ENCODE assay signal across 1 cellular context in the genomic region with DNA sequence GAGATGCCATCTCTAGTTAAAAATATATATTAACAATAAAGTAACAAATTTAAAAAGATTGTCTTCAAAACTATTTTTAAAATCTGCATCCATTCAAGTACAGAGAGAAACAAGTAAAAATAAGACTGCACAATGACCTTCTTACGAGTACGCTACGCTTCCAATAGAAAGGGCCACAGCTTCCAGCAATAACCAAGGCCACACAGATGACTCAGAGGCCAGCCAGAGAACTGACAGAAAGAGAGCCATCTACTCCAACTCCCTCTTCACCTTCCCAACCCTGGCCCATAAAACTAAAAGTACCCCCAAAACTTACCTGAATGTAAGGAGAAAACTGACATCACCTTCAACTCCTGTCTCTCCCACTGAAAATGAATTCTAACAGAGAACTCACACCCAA.
TF ChIP-seq lines count a peak whose summit lies in the region.

No MANE protein-coding gene starts in this region.

TF ChIP-seq in HepG2, 621 proteins besides CTCF, POLR2A, EP300 and RAD21:
- TF ChIP-seq ZNF83 (CRISPR knock-in tag; IDR thresholded peaks at IDR 0.05; ENCODE audit: borderline replicate concordance) (no peak), ZNF432 (CRISPR knock-in tag; IDR thresholded peaks at IDR 0.05; ENCODE audit: borderline replicate concordance) (no peak), ZNF317 (CRISPR knock-in tag; IDR thresholded peaks at IDR 0.05) (no peak), ZFP36L2 (CRISPR knock-in tag; IDR thresholded peaks at IDR 0.05) (no peak), ZBTB8A (CRISPR knock-in tag; IDR thresholded peaks at IDR 0.05; ENCODE audit: borderline replicate concordance, low read depth) (no peak), ARNT2 (CRISPR knock-in tag; IDR thresholded peaks at IDR 0.05; ENCODE audit: low read depth) (no peak), SRSF1 (optimal IDR thresholded peaks at IDR 0.05; ENCODE audit: low read depth, low read length) (no peak), ZNF484 (CRISPR knock-in tag; IDR thresholded peaks at IDR 0.05; ENCODE audit: borderline replicate concordance, low read depth) (no peak), RXRB (CRISPR knock-in tag; IDR thresholded peaks at IDR 0.05; ENCODE audit: borderline replicate concordance) (no peak)
- TF ChIP-seq, protein P1, sequence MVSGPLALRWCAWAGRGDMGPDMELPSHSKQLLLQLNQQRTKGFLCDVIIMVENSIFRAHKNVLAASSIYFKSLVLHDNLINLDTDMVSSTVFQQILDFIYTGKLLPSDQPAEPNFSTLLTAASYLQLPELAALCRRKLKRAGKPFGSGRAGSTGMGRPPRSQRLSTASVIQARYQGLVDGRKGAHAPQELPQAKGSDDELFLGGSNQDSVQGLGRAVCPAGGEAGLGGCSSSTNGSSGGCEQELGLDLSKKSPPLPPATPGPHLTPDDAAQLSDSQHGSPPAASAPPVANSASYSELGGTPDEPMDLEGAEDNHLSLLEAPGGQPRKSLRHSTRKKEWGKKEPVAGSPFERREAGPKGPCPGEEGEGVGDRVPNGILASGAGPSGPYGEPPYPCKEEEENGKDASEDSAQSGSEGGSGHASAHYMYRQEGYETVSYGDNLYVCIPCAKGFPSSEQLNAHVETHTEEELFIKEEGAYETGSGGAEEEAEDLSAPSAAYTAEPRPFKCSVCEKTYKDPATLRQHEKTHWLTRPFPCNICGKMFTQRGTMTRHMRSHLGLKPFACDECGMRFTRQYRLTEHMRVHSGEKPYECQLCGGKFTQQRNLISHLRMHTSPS (CRISPR knock-in tag; IDR thresholded peaks at IDR 0.05; ENCODE audit: low read depth), result no peak
- TF ChIP-seq, protein P2, sequence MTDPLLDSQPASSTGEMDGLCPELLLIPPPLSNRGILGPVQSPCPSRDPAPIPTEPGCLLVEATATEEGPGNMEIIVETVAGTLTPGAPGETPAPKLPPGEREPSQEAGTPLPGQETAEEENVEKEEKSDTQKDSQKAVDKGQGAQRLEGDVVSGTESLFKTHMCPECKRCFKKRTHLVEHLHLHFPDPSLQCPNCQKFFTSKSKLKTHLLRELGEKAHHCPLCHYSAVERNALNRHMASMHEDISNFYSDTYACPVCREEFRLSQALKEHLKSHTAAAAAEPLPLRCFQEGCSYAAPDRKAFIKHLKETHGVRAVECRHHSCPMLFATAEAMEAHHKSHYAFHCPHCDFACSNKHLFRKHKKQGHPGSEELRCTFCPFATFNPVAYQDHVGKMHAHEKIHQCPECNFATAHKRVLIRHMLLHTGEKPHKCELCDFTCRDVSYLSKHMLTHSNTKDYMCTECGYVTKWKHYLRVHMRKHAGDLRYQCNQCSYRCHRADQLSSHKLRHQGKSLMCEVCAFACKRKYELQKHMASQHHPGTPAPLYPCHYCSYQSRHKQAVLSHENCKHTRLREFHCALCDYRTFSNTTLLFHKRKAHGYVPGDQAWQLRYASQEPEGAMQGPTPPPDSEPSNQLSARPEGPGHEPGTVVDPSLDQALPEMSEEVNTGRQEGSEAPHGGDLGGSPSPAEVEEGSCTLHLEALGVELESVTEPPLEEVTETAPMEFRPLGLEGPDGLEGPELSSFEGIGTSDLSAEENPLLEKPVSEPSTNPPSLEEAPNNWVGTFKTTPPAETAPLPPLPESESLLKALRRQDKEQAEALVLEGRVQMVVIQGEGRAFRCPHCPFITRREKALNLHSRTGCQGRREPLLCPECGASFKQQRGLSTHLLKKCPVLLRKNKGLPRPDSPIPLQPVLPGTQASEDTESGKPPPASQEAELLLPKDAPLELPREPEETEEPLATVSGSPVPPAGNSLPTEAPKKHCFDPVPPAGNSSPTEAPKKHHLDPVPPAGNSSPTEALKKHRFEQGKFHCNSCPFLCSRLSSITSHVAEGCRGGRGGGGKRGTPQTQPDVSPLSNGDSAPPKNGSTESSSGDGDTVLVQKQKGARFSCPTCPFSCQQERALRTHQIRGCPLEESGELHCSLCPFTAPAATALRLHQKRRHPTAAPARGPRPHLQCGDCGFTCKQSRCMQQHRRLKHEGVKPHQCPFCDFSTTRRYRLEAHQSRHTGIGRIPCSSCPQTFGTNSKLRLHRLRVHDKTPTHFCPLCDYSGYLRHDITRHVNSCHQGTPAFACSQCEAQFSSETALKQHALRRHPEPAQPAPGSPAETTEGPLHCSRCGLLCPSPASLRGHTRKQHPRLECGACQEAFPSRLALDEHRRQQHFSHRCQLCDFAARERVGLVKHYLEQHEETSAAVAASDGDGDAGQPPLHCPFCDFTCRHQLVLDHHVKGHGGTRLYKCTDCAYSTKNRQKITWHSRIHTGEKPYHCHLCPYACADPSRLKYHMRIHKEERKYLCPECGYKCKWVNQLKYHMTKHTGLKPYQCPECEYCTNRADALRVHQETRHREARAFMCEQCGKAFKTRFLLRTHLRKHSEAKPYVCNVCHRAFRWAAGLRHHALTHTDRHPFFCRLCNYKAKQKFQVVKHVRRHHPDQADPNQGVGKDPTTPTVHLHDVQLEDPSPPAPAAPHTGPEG (CRISPR knock-in tag; IDR thresholded peaks at IDR 0.05), result no peak
- TF ChIP-seq, protein P3, sequence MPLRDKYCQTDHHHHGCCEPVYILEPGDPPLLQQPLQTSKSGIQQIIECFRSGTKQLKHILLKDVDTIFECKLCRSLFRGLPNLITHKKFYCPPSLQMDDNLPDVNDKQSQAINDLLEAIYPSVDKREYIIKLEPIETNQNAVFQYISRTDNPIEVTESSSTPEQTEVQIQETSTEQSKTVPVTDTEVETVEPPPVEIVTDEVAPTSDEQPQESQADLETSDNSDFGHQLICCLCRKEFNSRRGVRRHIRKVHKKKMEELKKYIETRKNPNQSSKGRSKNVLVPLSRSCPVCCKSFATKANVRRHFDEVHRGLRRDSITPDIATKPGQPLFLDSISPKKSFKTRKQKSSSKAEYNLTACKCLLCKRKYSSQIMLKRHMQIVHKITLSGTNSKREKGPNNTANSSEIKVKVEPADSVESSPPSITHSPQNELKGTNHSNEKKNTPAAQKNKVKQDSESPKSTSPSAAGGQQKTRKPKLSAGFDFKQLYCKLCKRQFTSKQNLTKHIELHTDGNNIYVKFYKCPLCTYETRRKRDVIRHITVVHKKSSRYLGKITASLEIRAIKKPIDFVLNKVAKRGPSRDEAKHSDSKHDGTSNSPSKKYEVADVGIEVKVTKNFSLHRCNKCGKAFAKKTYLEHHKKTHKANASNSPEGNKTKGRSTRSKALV (CRISPR knock-in tag; IDR thresholded peaks at IDR 0.05), result no peak
